Comparison of ENCODE assay signal across 8 cellular contexts in genomic region chr11:36449566-36450390, GRCh38.
DNase-seq lines count a peak whose midpoint lies in the region; ATAC-seq and TF ChIP-seq lines count a peak whose summit lies in the region.

No MANE protein-coding gene starts in this region.

- POLR2A ChIA-PET in activated CD4-positive, alpha-beta T cell treated with anti-CD3 and anti-CD28 coated beads, Interleukin-2, amount 10 ng/mL, durations not matched to agents 7 days and 5 days (lab: Charles Lee), result no interaction called here

- peak overlapping the region; percentile 71 for H3K27ac Mint-ChIP-seq in activated CD4-positive, alpha-beta T cell treated with anti-CD3 and anti-CD28 coated beads, Interleukin-2, amount 10 ng/mL, durations not matched to agents 7 days and 5 days

- no peaks in the 10 kb centered on the region for H3K36me3 Mint-ChIP-seq in activated CD4-positive, alpha-beta T cell treated with anti-CD3 and anti-CD28 coated beads, Interleukin-2, amount 10 ng/mL, durations not matched to agents 7 days and 5 days (ENCODE audit: low read depth)

- DNase-seq in activated CD4-positive, alpha-beta T cell treated with anti-CD3 and anti-CD28 coated beads, Interleukin-2, amount 10 ng/mL, durations not matched to agents 7 days and 5 days, result peak; percentile 11
- DNase-seq in activated CD4-positive, alpha-beta T cell treated with anti-CD3 and anti-CD28 coated beads, Interleukin-2, amount 50 U/mL, for 1 hour, result no peak
- DNase-seq in coronary artery (ENCODE audit: low spot score) (no peak), spleen (no peak), D341Med (ENCODE audit: low spot score) (no peak), WERI-Rb-1 (no peak), NCI-H446 treated with DMSO at 0.1 percent for 48 hours (lab: John Stamatoyannopoulos, UW) (no peak)

- intact Hi-C loops in spleen (cut with DNase I; ENCODE audit: low total_unique reads), result no loop called here

- peak; percentile 65 for ATAC-seq in HG03378 (IDR thresholded peaks at IDR 0.05; ENCODE audit: unreplicated experiment)

- peaks cover 34 to 99% (median 74%) of the 10 kb centered on the region in 6 donors for H3K4me1 ChIP-seq in spleen

- H3K36me3 ChIP-seq in spleen, result peaks cover 0 to 98% (median 36%) of the 10 kb centered on the region in 6 donors
- H3K36me3 ChIP-seq in WERI-Rb-1, result no peaks in the 10 kb centered on the region

- CTCF ChIA-PET in activated CD4-positive, alpha-beta T cell treated with anti-CD3 and anti-CD28 coated beads, Interleukin-2, amount 10 ng/mL, durations not matched to agents 7 days and 5 days (lab: Charles Lee), result interaction anchor here (0.8 to 1.6 kb wide), 5 partner anchors 13 to 109 kb away, joined by 3 to 6 read pairs (median 4); no protein-coding TSS in a partner anchor

- H3K4me3 ChIP-seq in coronary artery (peak overlapping the region; percentile 51), spleen (peak overlapping the region in 3 of 8 donors; percentile 1 to 54 (median 12)), WERI-Rb-1 (ENCODE audit: low read depth, low read length) (no peak overlapping the region)

- H3K9me3 ChIP-seq in spleen, result no peaks in the 10 kb centered on the region
- H3K9me3 ChIP-seq in WERI-Rb-1 (ENCODE audit: severe bottlenecking), result no peaks in the 10 kb centered on the region

- peaks cover 5% of the 10 kb centered on the region for H3K27me3 Mint-ChIP-seq in activated CD4-positive, alpha-beta T cell treated with anti-CD3 and anti-CD28 coated beads, Interleukin-2, amount 10 ng/mL, durations not matched to agents 7 days and 5 days

- no peak for TF ChIP-seq CTCF in coronary artery (IDR thresholded peaks at IDR 0.05)
- no peak for TF ChIP-seq CTCF in spleen (IDR thresholded peaks at IDR 0.05 in 8 of 11, conservative IDR thresholded peaks at IDR 0.05 in 3 of 11)
- TF ChIP-seq CTCF in WERI-Rb-1 (IDR thresholded peaks at IDR 0.05; ENCODE audit: low read depth, low read length), result no peak

- no peaks in the 10 kb centered on the region for H3K9me3 Mint-ChIP-seq in activated CD4-positive, alpha-beta T cell treated with anti-CD3 and anti-CD28 coated beads, Interleukin-2, amount 10 ng/mL, durations not matched to agents 7 days and 5 days

- TF ChIP-seq POLR2A in spleen (IDR thresholded peaks at IDR 0.05), result no peak

- H3K27ac ChIP-seq in coronary artery, result peak overlapping the region in 1 of 2 donors; percentile 0
- H3K27ac ChIP-seq in spleen, result peak overlapping the region in 7 of 8 donors; percentile 19 to 66 (median 42)
- no peak overlapping the region for H3K27ac ChIP-seq in WERI-Rb-1

- H3K4me1 Mint-ChIP-seq in activated CD4-positive, alpha-beta T cell treated with anti-CD3 and anti-CD28 coated beads, Interleukin-2, amount 10 ng/mL, durations not matched to agents 7 days and 5 days, result peaks cover 45% of the 10 kb centered on the region

- 49 to 61% (median 55%) methylated on average over 6 of the region's 6 CpGs for WGBS in spleen, 5 donors

- H3K27me3 ChIP-seq in spleen (replicated peaks in 1 of 7) (no peaks in the 10 kb centered on the region), WERI-Rb-1 (ENCODE audit: insufficient read depth, low read depth, severe bottlenecking) (no peaks in the 10 kb centered on the region)

- peak overlapping the region; percentile 6 for H3K4me3 Mint-ChIP-seq in activated CD4-positive, alpha-beta T cell treated with anti-CD3 and anti-CD28 coated beads, Interleukin-2, amount 10 ng/mL, durations not matched to agents 7 days and 5 days
